24 cellular contexts compared by ENCODE assay signal in the genomic region with DNA sequence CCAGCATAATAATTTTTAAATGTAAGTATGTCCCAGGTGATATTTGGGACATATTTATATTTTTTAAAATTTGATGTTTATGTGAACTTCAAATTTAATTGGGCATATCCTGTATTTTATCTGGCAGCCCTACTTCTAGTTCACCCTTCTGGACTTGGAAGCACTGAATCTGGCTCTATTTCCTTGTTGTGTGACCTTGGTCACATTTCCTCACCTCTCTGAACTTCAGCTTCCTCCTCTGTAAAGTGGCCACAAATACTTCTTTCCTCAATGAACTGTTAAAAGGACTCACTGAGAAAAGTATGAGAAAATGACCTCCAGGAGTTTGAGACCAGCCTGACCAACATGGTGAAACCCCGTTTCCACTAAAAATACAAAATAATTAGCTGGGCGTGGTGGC. TPM values are rescaled to one million over a fixed set of nuclear protein-coding genes. Genes with fewer than 3 reads are reported as not detected.
"Had no signal": no experiment of that assay in that cellular context is flagged by ENCODE, and none has a peak within 500 bp of the region (broad histone marks: within the 10 kb centered on the region; RNA-seq: fewer than 3 reads in every experiment).

No MANE protein-coding gene starts in this region.

- H3K4me3 ChIP-seq: MG63, SJSA1, SK-N-MC had no signal

- H3K27ac ChIP-seq: SJSA1, SK-N-MC had no signal

- H3K36me3 ChIP-seq: MG63, SJSA1 had no signal

- H3K9me3 ChIP-seq: MG63 had no signal

- H3K27me3 ChIP-seq: MG63, SJSA1 had no signal

- FAIRE-seq: HTR-8/SVneo, RCC 7860 had no signal

- DNase-seq: Karpas-422, KG1, MG63, MV-4-11, NCI-H1048, NCI-H1105, NCI-H1417, NCI-H1436 treated with DMSO at 0.1 percent for 48 hours, NCI-H1694, NCI-H187 treated with DMSO at 0.1 percent for 48 hours, NCI-H2029 treated with DMSO at 0.1 percent for 48 hours, NCI-H2171 treated with DMSO at 0.1 percent for 48 hours, NCI-H345, NCI-H524, NCI-H526 treated with DMSO at 0.1 percent for 48 hours, NCI-H748 treated with DMSO at 0.1 percent for 48 hours, Right ventricle myocardium superior, RPMI8226, SIG-M5 had no signal

RNA-seq across cellular contexts. Expression of gene PLA2G3, which starts 11.6 kb away (rescaled TPM):
- total RNA-seq: NCI-H460, Right ventricle myocardium superior, SJSA1 had no signal
